ENCODE assay signal across 8 cellular contexts in genomic region chr4:168831919-168832745, GRCh38.
A peak's percentile ranks its signal among the peaks of the same experiment; 100 is the strongest.
DNase-seq lines count a peak whose midpoint lies in the region; ATAC-seq and TF ChIP-seq lines count a peak whose summit lies in the region.

No MANE protein-coding gene starts in this region.

- peak overlapping the region; percentile 71 for H2AFZ ChIP-seq in osteoblast (ENCODE audit: low read length)

- ATAC-seq in GM19452 (IDR thresholded peaks at IDR 0.05; ENCODE audit: unreplicated experiment) (peak; percentile 88), HG03521 (IDR thresholded peaks at IDR 0.05; ENCODE audit: unreplicated experiment) (peak; percentile 91)
- peak; percentile 90 to 91 for ATAC-seq in activated naive CD4-positive, alpha-beta T cell treated with anti-CD3 and anti-CD28 coated beads, Interleukin-2, amount 50 U/mL, for 72 hours

- TF ChIP-seq CTCF in osteoblast (IDR thresholded peaks at IDR 0.05; ENCODE audit: extremely low read depth, low read depth, low read length) = no peak
- no peak for TF ChIP-seq CTCF in type B pancreatic cell (conservative IDR thresholded peaks at IDR 0.05)

- H3K4me1 Mint-ChIP-seq in CD8-positive, alpha-beta memory T cell = peaks cover 7 to 19% (median 16%) of the 10 kb centered on the region in 3 donors
- H3K4me1 Mint-ChIP-seq in type B pancreatic cell (ENCODE audit: unreplicated experiment) = peaks cover 20% of the 10 kb centered on the region

- peak overlapping the region; percentile 81 for H3K4me2 ChIP-seq in osteoblast (ENCODE audit: insufficient read depth, low read length)

- peak; percentile 8 to 59 (median 35) for DNase-seq in CD8-positive, alpha-beta memory T cell
- peak in 1 of 2 donors; percentile 72 for DNase-seq in activated naive CD4-positive, alpha-beta T cell treated with anti-CD3 and anti-CD28 coated beads, Interleukin-2, amount 50 U/mL, for 72 hours (ENCODE audit: low spot score in 2 of 2)
- peak; percentile 12 to 88 (median 63) for DNase-seq in head of caudate nucleus
- DNase-seq in osteoblast (ENCODE audit: insufficient read length, low spot score, missing footprints) = peak; percentile 94
- peak; percentile 82 for DNase-seq in type B pancreatic cell (ENCODE audit: extremely low spot score, unreplicated experiment)

- H4K20me1 ChIP-seq in osteoblast (ENCODE audit: insufficient read depth, low read length) = peaks cover 43% of the 10 kb centered on the region

- H3K36me3 Mint-ChIP-seq in CD8-positive, alpha-beta memory T cell = no peaks in the 10 kb centered on the region
- peaks cover 0 to 4% of the 10 kb centered on the region in 2 donors for H3K36me3 Mint-ChIP-seq in activated naive CD4-positive, alpha-beta T cell treated with anti-CD3 and anti-CD28 coated beads, Interleukin-2, amount 50 U/mL, for 72 hours
- H3K36me3 Mint-ChIP-seq in type B pancreatic cell = peaks cover 13% of the 10 kb centered on the region

- intact Hi-C loops in head of caudate nucleus (cut with DNase I) = no loop called here

- CTCF ChIA-PET in CD8-positive, alpha-beta memory T cell (lab: Charles Lee) = interaction anchor here (1.8 kb wide), 1 partner anchor 12 kb away, joined by 4 read pairs; no protein-coding TSS in a partner anchor

- H3K27ac ChIP-seq in CD8-positive, alpha-beta memory T cell (ENCODE audit: low read depth, low read length) = no peak overlapping the region
- peak overlapping the region; percentile 88 for H3K27ac ChIP-seq in osteoblast (ENCODE audit: low read depth, low read length)

- H3K9me3 ChIP-seq in CD8-positive, alpha-beta memory T cell (ENCODE audit: low read length) = no peaks in the 10 kb centered on the region
- no peaks in the 10 kb centered on the region for H3K9me3 ChIP-seq in osteoblast (ENCODE audit: low read depth, low read length)

- H3K27me3 ChIP-seq in CD8-positive, alpha-beta memory T cell (ENCODE audit: insufficient read depth, low read length, poor library complexity, severe bottlenecking) = peaks cover 20% of the 10 kb centered on the region
- no peaks in the 10 kb centered on the region for H3K27me3 ChIP-seq in osteoblast (ENCODE audit: insufficient read depth, low read length)

- peak overlapping the region; percentile 63 to 83 (median 79) for H3K4me3 Mint-ChIP-seq in CD8-positive, alpha-beta memory T cell
- peak overlapping the region; percentile 87 for H3K4me3 Mint-ChIP-seq in type B pancreatic cell

- peaks cover 6% of the 10 kb centered on the region for H3K4me1 ChIP-seq in CD8-positive, alpha-beta memory T cell (ENCODE audit: insufficient read depth, low read length)
- H3K4me1 ChIP-seq in osteoblast (ENCODE audit: insufficient read depth, low read length) = peaks cover 24% of the 10 kb centered on the region

- H3K27me3 Mint-ChIP-seq in CD8-positive, alpha-beta memory T cell = peaks cover 47 to 68% of the 10 kb centered on the region in 2 donors
- no peaks in the 10 kb centered on the region for H3K27me3 Mint-ChIP-seq in type B pancreatic cell

- POLR2A ChIA-PET in CD8-positive, alpha-beta memory T cell (lab: Charles Lee) = no interaction called here

- no peaks in the 10 kb centered on the region for H3K36me3 ChIP-seq in CD8-positive, alpha-beta memory T cell (ENCODE audit: insufficient read depth, low read length)
- peaks cover 21% of the 10 kb centered on the region for H3K36me3 ChIP-seq in osteoblast (ENCODE audit: insufficient read depth, low read length)

- peaks cover 0 to 2% (median 0%) of the 10 kb centered on the region in 5 donors for H3K9me3 Mint-ChIP-seq in CD8-positive, alpha-beta memory T cell
- no peaks in the 10 kb centered on the region for H3K9me3 Mint-ChIP-seq in activated naive CD4-positive, alpha-beta T cell treated with anti-CD3 and anti-CD28 coated beads, Interleukin-2, amount 50 U/mL, for 72 hours
- H3K9me3 Mint-ChIP-seq in type B pancreatic cell = no peaks in the 10 kb centered on the region

- peaks cover 57% of the 10 kb centered on the region for H3K79me2 ChIP-seq in osteoblast (ENCODE audit: insufficient read depth, low read length)

- TF ChIP-seq POLR2A in Raji (IDR thresholded peaks at IDR 0.05; ENCODE audit: insufficient read depth, low read depth, low read length) = peak; percentile 80

- peak overlapping the region; percentile 45 for H3K4me3 ChIP-seq in CD8-positive, alpha-beta memory T cell (ENCODE audit: low read length)
- H3K4me3 ChIP-seq in osteoblast (ENCODE audit: insufficient read depth, low read length) = peak overlapping the region; percentile 93

- H3K27ac Mint-ChIP-seq in CD8-positive, alpha-beta memory T cell = peak overlapping the region in 2 of 8 donors; percentile 45 to 78
- H3K27ac Mint-ChIP-seq in activated naive CD4-positive, alpha-beta T cell treated with anti-CD3 and anti-CD28 coated beads, Interleukin-2, amount 50 U/mL, for 72 hours = peak overlapping the region in 1 of 2 donors; percentile 22
- peak overlapping the region; percentile 76 for H3K27ac Mint-ChIP-seq in type B pancreatic cell
